In genomic region chr4:113574636-113575103, GRCh38 we compare ENCODE assay signal across 10 cellular contexts.
DNase-seq lines count a peak whose midpoint lies in the region; ATAC-seq, FAIRE-seq and TF ChIP-seq lines count a peak whose summit lies in the region.
"Had no signal": no experiment of that assay in that cellular context is flagged by ENCODE, and none has a peak within 500 bp of the region (broad histone marks: within the 10 kb centered on the region; RNA-seq: fewer than 3 reads in every experiment).

No MANE protein-coding gene starts in this region.

- in situ Hi-C loops in transverse colon (cut with MboI; ENCODE audit: low pct_ligation_motif_present in 1 of 4, low pct_unique_long_range_greater_than_20kb in 1 of 4, low sequenced_read_pairs in 3 of 4), result loop anchor here in 3 of 4 donors (25.0 kb wide), 2 partner anchors 113 to 188 kb away; partner anchors contain the start of gene CAMK2D (in 2 of the 3)

- TF ChIP-seq CTCF in bronchial epithelial cell (IDR thresholded peaks at IDR 0.05; ENCODE audit: insufficient read depth, low read length, severe bottlenecking) (no peak), transverse colon (IDR thresholded peaks at IDR 0.05) (no peak), suprapubic skin (IDR thresholded peaks at IDR 0.05) (no peak)

- TF ChIP-seq EP300 in transverse colon (IDR thresholded peaks at IDR 0.05; ENCODE audit: low read depth) (no peak), suprapubic skin (IDR thresholded peaks at IDR 0.05) (no peak)

- H3K9me3 ChIP-seq in transverse colon (no peaks in the 10 kb centered on the region), suprapubic skin (no peaks in the 10 kb centered on the region), small intestine (ENCODE audit: control insufficient read depth, low read depth) (no peaks in the 10 kb centered on the region)

- TF ChIP-seq POLR2A in transverse colon (IDR thresholded peaks at IDR 0.05) (no peak), suprapubic skin (IDR thresholded peaks at IDR 0.05) (no peak)

- peak; percentile 63 for DNase-seq in LHCN-M2 (ENCODE audit: low read depth)
- DNase-seq in bronchial epithelial cell (ENCODE audit: low read depth), result peak; percentile 54
- DNase-seq in left kidney (ENCODE audit: low read depth, low spot score), result peak; percentile 37
- no peak for DNase-seq in transverse colon
- no peak for DNase-seq in suprapubic skin (ENCODE audit: low spot score in 2 of 2)
- no peak for DNase-seq in small intestine
- DNase-seq in GOT3 (lab: John Stamatoyannopoulos, UW), result no peak
- DNase-seq: stimulated activated CD8-positive, alpha-beta memory T cell treated with anti-CD3 and anti-CD28 coated beads, Interleukin-4, amount 100 ng/mL, for 48 hours had no signal

- no peak for ATAC-seq in GM19455 (IDR thresholded peaks at IDR 0.05; ENCODE audit: unreplicated experiment)

- H3K4me3 ChIP-seq in bronchial epithelial cell (ENCODE audit: low read depth, low read length) (no peak overlapping the region), transverse colon (no peak overlapping the region), suprapubic skin (no peak overlapping the region), small intestine (ENCODE audit: low read depth in 1 of 2, low read length in 2 of 2) (no peak overlapping the region)

- H3K36me3 ChIP-seq in bronchial epithelial cell (ENCODE audit: control insufficient read depth, insufficient read depth, low read length), result no peaks in the 10 kb centered on the region
- peaks cover 0 to 4% (median 0%) of the 10 kb centered on the region in 4 donors for H3K36me3 ChIP-seq in transverse colon
- H3K36me3 ChIP-seq in suprapubic skin, result no peaks in the 10 kb centered on the region
- no peaks in the 10 kb centered on the region for H3K36me3 ChIP-seq in small intestine (ENCODE audit: control insufficient read depth in 2 of 2, insufficient read depth in 2 of 2, low read length in 2 of 2)

- H3K27ac ChIP-seq in transverse colon (peak overlapping the region in 3 of 4 donors; percentile 23 to 41 (median 28)), suprapubic skin (no peak overlapping the region), small intestine (ENCODE audit: low read depth in 1 of 2, low read length in 1 of 2) (peak overlapping the region in 1 of 2 donors; percentile 34)

- H3K4me1 ChIP-seq in transverse colon, result peaks cover 9 to 22% (median 17%) of the 10 kb centered on the region in 4 donors
- peaks cover 18% of the 10 kb centered on the region for H3K4me1 ChIP-seq in suprapubic skin
- peaks cover 0 to 3% of the 10 kb centered on the region in 2 donors for H3K4me1 ChIP-seq in small intestine (ENCODE audit: control insufficient read depth in 2 of 2, insufficient read depth in 1 of 2, low read depth in 1 of 2, low read length in 1 of 2)

- WGBS in transverse colon (ENCODE audit: low coverage in 1 of 2), 2 donors, result 29 to 61% methylated on average over 1 of the region's 1 CpG
- 12% methylated on average over 1 of the region's 1 CpG for WGBS in suprapubic skin
- 46 to 59% (median 58%) methylated on average over 1 of the region's 1 CpG for WGBS in small intestine, 3 donors

- no peaks in the 10 kb centered on the region for H3K27me3 ChIP-seq in bronchial epithelial cell (ENCODE audit: control insufficient read depth, insufficient read depth, low read length)
- H3K27me3 ChIP-seq in transverse colon, result no peaks in the 10 kb centered on the region
- no peaks in the 10 kb centered on the region for H3K27me3 ChIP-seq in suprapubic skin
- no peaks in the 10 kb centered on the region for H3K27me3 ChIP-seq in small intestine (ENCODE audit: control insufficient read depth in 2 of 2, insufficient read depth in 2 of 2, low read length in 2 of 2)

- intact Hi-C loops in transverse colon (cut with DNase I; ENCODE audit: low total_unique reads), result no loop called here

- FAIRE-seq in bronchial epithelial cell (lab: Jason Lieb, UNC) (no peak), small intestine (lab: Jason Lieb, UNC) (no peak)
- FAIRE-seq: TTC549 had no signal

Comparison
In these comparisons a context has a peak if more than half of its experiments do, and no peak if none do; other contexts are left out.
1. DNase-seq: peak in LHCN-M2 (single experiment), bronchial epithelial cell (single experiment) and left kidney (single experiment); none in transverse colon (single experiment), suprapubic skin (0 of 2), small intestine (single experiment) and GOT3 (single experiment).